12 cellular contexts compared by ENCODE assay signal in the genomic region with DNA sequence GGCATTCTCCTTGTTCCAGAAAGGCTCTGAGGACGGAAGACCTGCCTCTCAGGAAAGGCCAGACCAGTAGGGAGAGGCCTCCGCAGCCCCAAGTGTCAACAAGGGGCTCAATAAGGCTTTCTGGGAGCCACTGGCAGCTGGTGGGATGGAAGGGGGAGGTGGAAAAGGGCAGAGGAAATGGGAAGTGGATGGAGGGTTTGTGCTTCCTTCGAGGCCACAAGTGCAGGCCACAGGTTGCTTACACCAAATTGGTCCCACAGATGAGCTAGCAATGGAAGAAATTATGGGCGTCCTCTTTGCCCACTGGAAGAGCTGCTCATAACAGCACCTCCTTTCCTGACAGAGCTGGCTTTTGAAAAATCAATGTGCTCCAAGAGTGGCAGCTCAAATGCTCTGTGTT. TPM values are rescaled to one million over a fixed set of nuclear protein-coding genes. Genes with fewer than 3 reads are reported as not detected.
A peak's percentile ranks its signal among the peaks of the same experiment; 100 is the strongest.
DNase-seq lines count a peak whose midpoint lies in the region; ATAC-seq and TF ChIP-seq lines count a peak whose summit lies in the region.
"Had no signal": no experiment of that assay in that cellular context is flagged by ENCODE, and none has a peak within 500 bp of the region (broad histone marks: within the 10 kb centered on the region; RNA-seq: fewer than 3 reads in every experiment).

No MANE protein-coding gene starts in this region.

- no peaks in the 10 kb centered on the region for H3K27me3 ChIP-seq in CD4-positive, alpha-beta memory T cell (ENCODE audit: insufficient read depth, low read length)

- H3K27me3 Mint-ChIP-seq in CD4-positive, alpha-beta memory T cell: no peaks in the 10 kb centered on the region
- no peaks in the 10 kb centered on the region for H3K27me3 Mint-ChIP-seq in memory B cell

- peaks cover 0 to 4% (median 0%) of the 10 kb centered on the region in 8 donors for H3K9me3 Mint-ChIP-seq in CD4-positive, alpha-beta memory T cell
- no peaks in the 10 kb centered on the region for H3K9me3 Mint-ChIP-seq in memory B cell
- H3K9me3 Mint-ChIP-seq: HFFc6 had no signal

- DNase-seq in CD4-positive, alpha-beta memory T cell: no peak
- DNase-seq in memory B cell (ENCODE audit: low spot score in 2 of 2): no peak
- DNase-seq in activated effector memory CD4-positive, alpha-beta T cell treated with anti-CD3 and anti-CD28 coated beads, Interleukin-2, amount 50 U/mL, for 16 hours: no peak
- no peak for DNase-seq in NCI-H2227 (lab: John Stamatoyannopoulos, UW; ENCODE audit: unreplicated experiment)
- DNase-seq in HEK293T (ENCODE audit: extremely low spot score): no peak
- DNase-seq: amniotic stem cell, HFFc6, hippocampal formation, NCI-H2171 had no signal

- POLR2A ChIA-PET in CD4-positive, alpha-beta memory T cell (lab: Charles Lee; ENCODE audit: partially characterized antibody): interaction anchor here (2.7 to 5.2 kb wide), 3 partner anchors 14 to 58 kb away, joined by 9 to 89 read pairs (median 28); partner anchors contain the start of gene CAMKK2
- POLR2A ChIA-PET in HEK293T (lab: Yijun Ruan, JAX): interaction anchor here (1.5 kb wide), 1 partner anchor 13 kb away, joined by 4 read pairs; no protein-coding TSS in a partner anchor

- peaks cover 38% of the 10 kb centered on the region for H3K4me1 ChIP-seq in CD4-positive, alpha-beta memory T cell (ENCODE audit: insufficient read depth, low read length)

- H3K4me3 Mint-ChIP-seq in CD4-positive, alpha-beta memory T cell: no peak overlapping the region
- H3K4me3 Mint-ChIP-seq in memory B cell: no peak overlapping the region
- H3K4me3 Mint-ChIP-seq: HFFc6 had no signal

- H3K9me3 ChIP-seq in CD4-positive, alpha-beta memory T cell (ENCODE audit: control insufficient read depth in 1 of 2, low read length in 2 of 2): no peaks in the 10 kb centered on the region

- TF ChIP-seq CTCF in C4-2B (conservative IDR thresholded peaks at IDR 0.05) (no peak), VCaP (conservative IDR thresholded peaks at IDR 0.05) (no peak)

- H3K36me3 Mint-ChIP-seq in CD4-positive, alpha-beta memory T cell: peaks cover 10 to 35% of the 10 kb centered on the region in 2 donors
- H3K36me3 Mint-ChIP-seq in memory B cell: peaks cover 12% of the 10 kb centered on the region

- peaks cover 15% of the 10 kb centered on the region for H3K36me3 ChIP-seq in CD4-positive, alpha-beta memory T cell (ENCODE audit: insufficient read depth, low read length)

- no peak for ATAC-seq in memory B cell (ENCODE audit: low read depth)

- peaks cover 22 to 47% (median 34%) of the 10 kb centered on the region in 4 donors for H3K4me1 Mint-ChIP-seq in CD4-positive, alpha-beta memory T cell
- peaks cover 13% of the 10 kb centered on the region for H3K4me1 Mint-ChIP-seq in memory B cell

- peak overlapping the region; percentile 72 to 100 (median 99) for H3K27ac Mint-ChIP-seq in CD4-positive, alpha-beta memory T cell
- H3K27ac Mint-ChIP-seq in memory B cell: peak overlapping the region; percentile 88
- H3K27ac Mint-ChIP-seq: HFFc6 had no signal

- no peak overlapping the region for H3K4me3 ChIP-seq in CD4-positive, alpha-beta memory T cell (ENCODE audit: low read length in 2 of 2)

- peak overlapping the region; percentile 69 for H3K27ac ChIP-seq in C4-2B
- peak overlapping the region; percentile 76 for H3K27ac ChIP-seq in CD4-positive, alpha-beta memory T cell (ENCODE audit: low read depth, low read length)
- peak overlapping the region; percentile 82 for H3K27ac ChIP-seq in VCaP
- H3K27ac ChIP-seq: WERI-Rb-1 had no signal

- intact Hi-C loops in CD4-positive, alpha-beta memory T cell (cut with micrococcal nuclease): no loop called here

- CTCF ChIA-PET in CD4-positive, alpha-beta memory T cell (lab: Charles Lee; ENCODE audit: partially characterized antibody): interaction anchor here (1.2 to 4.1 kb wide), 4 partner anchors 9 to 179 kb away, joined by 4 to 57 read pairs (median 15); partner anchors contain the start of gene P2RX7
- CTCF ChIA-PET in HEK293T (lab: Yijun Ruan, JAX): no interaction called here

TF ChIP-seq in HEK293T, 16 proteins besides CTCF, POLR2A, EP300 and RAD21:
- TF ChIP-seq, protein P1, sequence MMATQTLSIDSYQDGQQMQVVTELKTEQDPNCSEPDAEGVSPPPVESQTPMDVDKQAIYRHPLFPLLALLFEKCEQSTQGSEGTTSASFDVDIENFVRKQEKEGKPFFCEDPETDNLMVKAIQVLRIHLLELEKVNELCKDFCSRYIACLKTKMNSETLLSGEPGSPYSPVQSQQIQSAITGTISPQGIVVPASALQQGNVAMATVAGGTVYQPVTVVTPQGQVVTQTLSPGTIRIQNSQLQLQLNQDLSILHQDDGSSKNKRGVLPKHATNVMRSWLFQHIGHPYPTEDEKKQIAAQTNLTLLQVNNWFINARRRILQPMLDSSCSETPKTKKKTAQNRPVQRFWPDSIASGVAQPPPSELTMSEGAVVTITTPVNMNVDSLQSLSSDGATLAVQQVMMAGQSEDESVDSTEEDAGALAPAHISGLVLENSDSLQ (IDR thresholded peaks at IDR 0.05): no peak
- TF ChIP-seq TARDBP (IDR thresholded peaks at IDR 0.05) (no peak), SP1 (IDR thresholded peaks at IDR 0.05) (no peak), ARNT (IDR thresholded peaks at IDR 0.05) (no peak), CTBP1 (IDR thresholded peaks at IDR 0.05; ENCODE audit: borderline replicate concordance) (no peak), LEF1 (IDR thresholded peaks at IDR 0.05; ENCODE audit: borderline replicate concordance) (no peak), NFRKB (IDR thresholded peaks at IDR 0.05) (no peak), FOXK2 (IDR thresholded peaks at IDR 0.05) (no peak)
TF ChIP-seq in HEK293T: peak in this region for 0.

RNA-seq across cellular contexts. Expression of gene P2RX4, which starts 28.2 kb away (rescaled TPM):
- total RNA-seq in CD4-positive, alpha-beta memory T cell: 10 to 100 TPM; 48.3 to 57.1 TPM
- polyA plus RNA-seq in CD4-positive, alpha-beta memory T cell: 10 to 100 TPM; 35.4 to 66.0 TPM

RNA-seq across cellular contexts. Expression of gene CAMKK2, which starts 58.4 kb away (rescaled TPM):
- total RNA-seq in CD4-positive, alpha-beta memory T cell: 10 to 100 TPM; 17.0 to 20.0 TPM
- 10 to 100 TPM; 13.4 to 20.6 TPM for polyA plus RNA-seq in CD4-positive, alpha-beta memory T cell
